Comparison of ENCODE assay signal across 28 cellular contexts in genomic region chr19:39864118-39864517, GRCh38.
"Had no signal": no experiment of that assay in that cellular context is flagged by ENCODE, and none has a peak within 500 bp of the region (broad histone marks: within the 10 kb centered on the region; RNA-seq: fewer than 3 reads in every experiment).

No MANE protein-coding gene starts in this region.

- H3K27ac ChIP-seq: colonic mucosa, esophagus muscularis mucosa, neutrophil, parathyroid adenoma, prostate gland, right atrium auricular region, suprapubic skin, transverse colon, upper lobe of right lung, uterus had no signal

- H3K27me3 ChIP-seq: colonic mucosa, right atrium auricular region, suprapubic skin, transverse colon, upper lobe of right lung, uterus had no signal

- H3K4me3 Mint-ChIP-seq: dendritic cell treated with granulocyte-macrophage colony-stimulating factor and Interleukin-4, amounts not matched to agents 40 ng/mL and 50 ng/mL, for 4 days; mesothelial cell of epicardium; naive B cell; natural killer cell treated with Interleukin-12 subunit alpha and Interleukin-12 subunit beta and Interleukin-15 and Interleukin-18, amount 100 ng/mL, for 72 hours; neural crest cell; stimulated activated naive CD8-positive, alpha-beta T cell treated with anti-CD3 and anti-CD28 coated beads, Interleukin-15, amount 100 ng/mL, for 72 hours had no signal

- H3K27me3 Mint-ChIP-seq: naive B cell; stimulated activated naive CD8-positive, alpha-beta T cell treated with anti-CD3 and anti-CD28 coated beads, Interleukin-15, amount 100 ng/mL, for 72 hours had no signal

- H3K4me3 ChIP-seq: colonic mucosa, esophagus muscularis mucosa, mucosa of descending colon, prostate gland, right atrium auricular region, smooth muscle cell, suprapubic skin, transverse colon, upper lobe of right lung, uterus had no signal

- H3K36me3 Mint-ChIP-seq: natural killer cell treated with Interleukin-12 subunit alpha and Interleukin-12 subunit beta and Interleukin-15 and Interleukin-18, amount 100 ng/mL, for 72 hours had no signal

- H3K4me1 Mint-ChIP-seq: mesothelial cell of epicardium; neural crest cell; stimulated activated naive CD8-positive, alpha-beta T cell treated with anti-CD3 and anti-CD28 coated beads, Interleukin-15, amount 100 ng/mL, for 72 hours had no signal

- ATAC-seq: left lobe of liver; mucosa of descending colon; natural killer cell treated with Interleukin-12 subunit alpha and Interleukin-12 subunit beta and Interleukin-15 and Interleukin-18, amount 100 ng/mL, for 72 hours; sciatic nerve; stimulated activated naive CD8-positive, alpha-beta T cell treated with anti-CD3 and anti-CD28 coated beads, Interleukin-15, amount 100 ng/mL, for 72 hours; upper lobe of right lung had no signal

- H3K36me3 ChIP-seq: colonic mucosa, esophagus muscularis mucosa, neutrophil, prostate gland, right atrium auricular region, suprapubic skin, upper lobe of right lung, uterus had no signal

- H3K27ac Mint-ChIP-seq: dendritic cell treated with granulocyte-macrophage colony-stimulating factor and Interleukin-4, amounts not matched to agents 40 ng/mL and 50 ng/mL, for 4 days; mesothelial cell of epicardium had no signal

- H3K4me2 ChIP-seq: smooth muscle cell had no signal

- H3K9me3 ChIP-seq: colonic mucosa, esophagus muscularis mucosa, mucosa of descending colon, neutrophil, prostate gland, right atrium auricular region, suprapubic skin, transverse colon, upper lobe of right lung, uterus had no signal

- H2AFZ ChIP-seq: parathyroid adenoma had no signal

- H3K4me1 ChIP-seq: colonic mucosa, esophagus muscularis mucosa, parathyroid adenoma, prostate gland, right atrium auricular region, suprapubic skin, transverse colon, upper lobe of right lung, uterus had no signal

- DNase-seq: colonic mucosa; effector CD8-positive, alpha-beta T cell; kidney; mesenchymal stem cell; mucosa of descending colon; naive B cell; stimulated activated CD4-positive, alpha-beta T cell treated with anti-CD3 and anti-CD28 coated beads, Interleukin-12 subunit alpha, Interleukin-12 subunit beta, amount 100 ng/mL, for 4 hours; stimulated activated CD4-positive, alpha-beta T cell treated with anti-CD3 and anti-CD28 coated beads, Interleukin-1b, Interleukin-23, amount 100 ng/mL, for 48 hours; stimulated activated CD4-positive, alpha-beta T cell treated with anti-CD3 and anti-CD28 coated beads, Interleukin-4, amount 100 ng/mL, for 1 hour; stimulated activated CD8-positive, alpha-beta memory T cell treated with anti-CD3 and anti-CD28 coated beads, Interleukin-4, amount 100 ng/mL, for 48 hours; stimulated activated naive CD4-positive, alpha-beta T cell; stimulated activated naive CD8-positive, alpha-beta T cell treated with anti-CD3 and anti-CD28 coated beads, Interleukin-15, amount 100 ng/mL, for 72 hours; transverse colon; upper lobe of right lung; uterus had no signal

- H3K9me3 Mint-ChIP-seq: dendritic cell treated with granulocyte-macrophage colony-stimulating factor and Interleukin-4, amounts not matched to agents 40 ng/mL and 50 ng/mL, for 4 days; mesothelial cell of epicardium; naive B cell; natural killer cell treated with Interleukin-12 subunit alpha and Interleukin-12 subunit beta and Interleukin-15 and Interleukin-18, amount 100 ng/mL, for 72 hours; neural crest cell; stimulated activated naive CD8-positive, alpha-beta T cell treated with anti-CD3 and anti-CD28 coated beads, Interleukin-15, amount 100 ng/mL, for 72 hours had no signal

- H3K9ac ChIP-seq: parathyroid adenoma had no signal
